ENCODE assay signal across 9 cellular contexts in genomic region chr17:9021158-9021984, GRCh38. TPM values are rescaled to one million over a fixed set of nuclear protein-coding genes. Genes with fewer than 3 reads are reported as not detected.
DNase-seq lines count a peak whose midpoint lies in the region; ATAC-seq and TF ChIP-seq lines count a peak whose summit lies in the region.
"Had no signal": no experiment of that assay in that cellular context is flagged by ENCODE, and none has a peak within 500 bp of the region (broad histone marks: within the 10 kb centered on the region; RNA-seq: fewer than 3 reads in every experiment).

TSS of gene NTN1 (plus strand) at chr17:9021510. CDS start at chr17:9022374, 864 bp downstream.

- H3K9me2 ChIP-seq in PC-3 (replicated peaks; ENCODE audit: low read length), result no peaks in the 10 kb centered on the region

- H3K9me3 ChIP-seq in HEK293 (ENCODE audit: control insufficient read depth, insufficient read depth, low read depth, low read length) (no peaks in the 10 kb centered on the region), PC-3 (ENCODE audit: low read length) (no peaks in the 10 kb centered on the region), heart left ventricle (no peaks in the 10 kb centered on the region), prostate gland (no peaks in the 10 kb centered on the region), vagina (no peaks in the 10 kb centered on the region)

- TF ChIP-seq POLR2A in heart left ventricle (IDR thresholded peaks at IDR 0.05), result no peak
- TF ChIP-seq POLR2A in prostate gland (IDR thresholded peaks at IDR 0.05), result peak; percentile 6
- no peak for TF ChIP-seq POLR2A in vagina (IDR thresholded peaks at IDR 0.05)

- no peaks in the 10 kb centered on the region for H3K9me3 Mint-ChIP-seq in activated naive CD4-positive, alpha-beta T cell treated with anti-CD3 and anti-CD28 coated beads, Interleukin-2, amount 50 U/mL, for 72 hours

- POLR2A ChIA-PET in HEK293 (lab: Yijun Ruan, JAX) (interaction anchor here (0.5 to 1.8 kb wide), 11 partner anchors 8 to 526 kb away, joined by 3 to 10 read pairs (median 4); no protein-coding TSS in a partner anchor), PC-3 (lab: Charles Lee; ENCODE audit: unreplicated experiment) (no interaction called here)

- peak; percentile 31 for DNase-seq in EL
- DNase-seq in PC-3, result peak; percentile 17
- peak; percentile 66 for DNase-seq in activated naive CD4-positive, alpha-beta T cell treated with anti-CD3 and anti-CD28 coated beads, Interleukin-2, amount 50 U/mL, for 72 hours (ENCODE audit: low spot score in 2 of 2)
- peak; percentile 54 to 70 (median 56) for DNase-seq in heart left ventricle
- peak; percentile 53 for DNase-seq in prostate gland (ENCODE audit: low spot score)
- DNase-seq in vagina (ENCODE audit: extremely low spot score in 2 of 2), result peak in 1 of 2 donors; percentile 72
- no peak for DNase-seq in NCI-H2196 treated with DMSO at 0.1 percent for 48 hours (lab: John Stamatoyannopoulos, UW; ENCODE audit: unreplicated experiment)

- peaks cover 0 to 14% of the 10 kb centered on the region in 2 donors for H3K36me3 Mint-ChIP-seq in activated naive CD4-positive, alpha-beta T cell treated with anti-CD3 and anti-CD28 coated beads, Interleukin-2, amount 50 U/mL, for 72 hours

- no peak within 1 kb of the TSS for H3K27ac Mint-ChIP-seq in activated naive CD4-positive, alpha-beta T cell treated with anti-CD3 and anti-CD28 coated beads, Interleukin-2, amount 50 U/mL, for 72 hours

- H3K27ac ChIP-seq in HEK293 (ENCODE audit: extremely low read depth, low read depth, low read length), result peak within 1 kb of the TSS; percentile 80
- H3K27ac ChIP-seq in PC-3 (ENCODE audit: low read length), result no peak within 1 kb of the TSS
- H3K27ac ChIP-seq in heart left ventricle, result peak within 1 kb of the TSS; percentile 13 to 86 (median 76)
- H3K27ac ChIP-seq in prostate gland, result peak within 1 kb of the TSS; percentile 73 to 77
- peak within 1 kb of the TSS; percentile 92 for H3K27ac ChIP-seq in vagina

- CTCF ChIA-PET in HEK293 (lab: Yijun Ruan, JAX), result no interaction called here
- CTCF ChIA-PET in PC-3 (lab: Charles Lee), result no interaction called here

- no peaks in the 10 kb centered on the region for H3F3A ChIP-seq in PC-3 (ENCODE audit: low read length, unreplicated experiment)

- H3K4me2 ChIP-seq in PC-3 (ENCODE audit: low read length), result peak within 1 kb of the TSS; percentile 77

- 1% methylated on average over 47 to 111 of the region's 111 CpGs for WGBS in heart left ventricle, 4 donors
- WGBS in prostate gland, result under 1% methylated on average over 65 of the region's 111 CpGs

- TF ChIP-seq CTCF in HEK293 (tag by site-specific recombination; IDR thresholded peaks at IDR 0.05) (peak; percentile 55; the same call in 1 of the 2 replicates), PC-3 (conservative IDR thresholded peaks at IDR 0.05; ENCODE audit: low read depth, low read length) (no peak), heart left ventricle (IDR thresholded peaks at IDR 0.05) (no peak), prostate gland (IDR thresholded peaks at IDR 0.05) (no peak), vagina (IDR thresholded peaks at IDR 0.05) (no peak)

- H3K79me2 ChIP-seq in PC-3 (ENCODE audit: low read length), result no peaks in the 10 kb centered on the region

- H3K4me1 ChIP-seq in HEK293 (ENCODE audit: control insufficient read depth, insufficient read depth, low read length) (peaks cover 22% of the 10 kb centered on the region), PC-3 (ENCODE audit: insufficient read depth, low read length) (no peaks in the 10 kb centered on the region), heart left ventricle (peaks cover 0 to 46% (median 22%) of the 10 kb centered on the region in 12 donors), prostate gland (replicated peaks) (peaks cover 7% of the 10 kb centered on the region), vagina (peaks cover 25% of the 10 kb centered on the region)

- BruUV-seq in PC-3 (replicated peaks; lab: Mats Ljungman, UMichigan), result no TSS peak

- H2AFZ ChIP-seq in PC-3 (ENCODE audit: low read length), result 0 out of 2 replicates have a peak within 1 kb of the TSS, but pooled peaks have one; percentile 38

- H3K4me3 ChIP-seq in HEK293 (ENCODE audit: low read depth, low read length), result peak within 1 kb of the TSS; percentile 71
- H3K4me3 ChIP-seq in PC-3 (ENCODE audit: low read length), result peak within 1 kb of the TSS; percentile 60
- H3K4me3 ChIP-seq in heart left ventricle, result peak within 1 kb of the TSS; percentile 49 to 88 (median 70)
- peak within 1 kb of the TSS; percentile 59 to 63 for H3K4me3 ChIP-seq in prostate gland
- peak within 1 kb of the TSS; percentile 63 to 67 for H3K4me3 ChIP-seq in vagina

- ATAC-seq in PC-3, result peak; percentile 51
- ATAC-seq in activated naive CD4-positive, alpha-beta T cell treated with anti-CD3 and anti-CD28 coated beads, Interleukin-2, amount 50 U/mL, for 72 hours, result peak; percentile 84 to 85
- ATAC-seq in heart left ventricle, result peak in 3 of 4 donors; percentile 81 to 85 (median 84)

- H3K27me3 ChIP-seq in PC-3 (ENCODE audit: low read length), result peaks cover 24% of the 10 kb centered on the region
- peaks cover 0 to 79% (median 29%) of the 10 kb centered on the region in 9 donors for H3K27me3 ChIP-seq in heart left ventricle
- H3K27me3 ChIP-seq in prostate gland (replicated peaks; ENCODE audit: insufficient read depth), result no peaks in the 10 kb centered on the region
- no peaks in the 10 kb centered on the region for H3K27me3 ChIP-seq in vagina

- intact Hi-C loops in PC-3 (cut with micrococcal nuclease) (no loop called here), heart left ventricle (cut with DNase I) (loop anchor here in 1 of 10 donors (2.0 kb wide), 1 partner anchor 219 kb away; no protein-coding TSS in a partner anchor), prostate gland (cut with DNase I) (no loop called here), vagina (cut with DNase I) (no loop called here)

- peaks cover 0 to 15% of the 10 kb centered on the region in 2 experiments; a peak in 1 of 3 replicates for H3K36me3 ChIP-seq in HEK293 (ENCODE audit: control insufficient read depth in 2 of 2, insufficient read depth in 1 of 2, low read length in 2 of 2)
- no peaks in the 10 kb centered on the region for H3K36me3 ChIP-seq in PC-3 (ENCODE audit: low read depth, low read length)
- no peaks in the 10 kb centered on the region for H3K36me3 ChIP-seq in heart left ventricle
- H3K36me3 ChIP-seq in prostate gland, result no peaks in the 10 kb centered on the region
- H3K36me3 ChIP-seq in vagina, result no peaks in the 10 kb centered on the region

- no peak within 1 kb of the TSS for H3K9ac ChIP-seq in PC-3 (ENCODE audit: low read length)

- no peaks in the 10 kb centered on the region for H4K20me1 ChIP-seq in PC-3 (ENCODE audit: low read length)

TF ChIP-seq in HEK293, 187 proteins besides CTCF, POLR2A, EP300 and RAD21 (continues in another document):
- peak; percentile 17; the same call in 1 of the 2 replicates for TF ChIP-seq ZFHX2 (tag by site-specific recombination; conservative IDR thresholded peaks at IDR 0.05)
- TF ChIP-seq ZNF558 (tag by site-specific recombination; IDR thresholded peaks at IDR 0.05), result no peak
- TF ChIP-seq ZBTB8A (tag by site-specific recombination; IDR thresholded peaks at IDR 0.05), result peak; percentile 10
- TF ChIP-seq PRDM10 (tag by site-specific recombination; IDR thresholded peaks at IDR 0.05), result 0 out of 2 replicates have a peak, but pooled peaks have one; percentile 28
- peak; percentile 27; the same call in 1 of the 2 replicates for TF ChIP-seq ZNF341 (tag by site-specific recombination; IDR thresholded peaks at IDR 0.05; ENCODE audit: low read depth)
- TF ChIP-seq ZBTB48 (tag by site-specific recombination; IDR thresholded peaks at IDR 0.05), result no peak

RNA-seq across cellular contexts. Expression of gene NTN1, which starts in this region (rescaled TPM):
- total RNA-seq in PC-3 (2014; rRNA removed), result 0.12 and 0.22 TPM in 2 replicates
- total RNA-seq in activated naive CD4-positive, alpha-beta T cell treated with anti-CD3 and anti-CD28 coated beads, Interleukin-2, amount 50 U/mL, for 72 hours, result 1 to 10 TPM in 1 of 2 donors, under 1 TPM in 1; 0.59 to 1.2 TPM
- 10 to 100 TPM in 7 of 9 donors, 1 to 10 TPM in 2; 9.3 to 25.8 (median 19.2) TPM for total RNA-seq in heart left ventricle
- 10 to 100 TPM in 1 of 2 donors, 1 to 10 TPM in 1; 9.6 to 16.6 TPM for polyA plus RNA-seq in heart left ventricle
- 10 to 100 TPM in 1 of 2 donors, 1 to 10 TPM in 1; 9.2 to 11.4 TPM for total RNA-seq in prostate gland
- 4.7 TPM for total RNA-seq in vagina
- total RNA-seq: T-helper 1 cell treated with Interleukin-12 subunit alpha and Interleukin-12 subunit beta and Interleukin-4 antibody, amounts not matched to agents 30 ng/mL and 1 ng/mL, for 36 hours had no signal

Comparison
In these comparisons a context has a peak if more than half of its experiments do, and no peak if none do; other contexts are left out.
1. Peak in DNase-seq, ATAC-seq, H3K4me3 ChIP-seq and H3K4me2 ChIP-seq in PC-3; RNA of the gene not detected or under 1 TPM.